ENCODE assay signal across 10 cellular contexts in the genomic region with DNA sequence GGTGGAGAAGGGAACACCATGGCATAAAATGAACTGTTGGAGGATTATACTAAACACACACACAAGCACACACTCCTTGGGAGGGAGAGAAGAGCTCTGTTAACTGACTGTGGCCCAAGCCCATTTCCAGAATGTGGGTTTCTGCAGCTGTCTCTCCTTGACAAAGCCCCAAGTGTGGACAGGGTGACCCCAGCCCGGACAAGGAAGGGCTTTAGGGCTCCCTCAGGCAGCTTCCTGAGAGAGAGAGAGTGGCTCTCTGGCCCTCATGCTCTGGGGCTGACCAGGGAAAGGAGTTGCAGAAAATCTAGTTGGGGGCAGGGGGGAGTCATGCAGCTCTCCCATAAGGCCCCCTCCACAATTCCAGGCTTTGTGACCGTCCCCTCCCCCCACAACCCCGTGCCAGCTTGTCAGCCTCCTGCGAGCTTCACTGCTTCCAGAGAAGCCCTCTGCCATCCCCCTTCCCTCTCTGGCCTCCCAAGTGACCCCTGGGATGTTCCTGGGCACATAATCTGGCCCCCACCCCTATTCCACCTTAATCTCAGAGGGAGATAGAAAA. TPM values are rescaled to one million over a fixed set of nuclear protein-coding genes. Genes with fewer than 3 reads are reported as not detected.
A peak's percentile ranks its signal among the peaks of the same experiment; 100 is the strongest.
DNase-seq lines count a peak whose midpoint lies in the region; ATAC-seq lines count a peak whose summit lies in the region.
"Had no signal": no experiment of that assay in that cellular context is flagged by ENCODE, and none has a peak within 500 bp of the region (broad histone marks: within the 10 kb centered on the region; RNA-seq: fewer than 3 reads in every experiment).

No MANE protein-coding gene starts in this region.

- H3K79me2 ChIP-seq in mesendoderm (ENCODE audit: control insufficient read depth, insufficient read depth, low read length), result no peaks in the 10 kb centered on the region

- H3K56ac ChIP-seq in mesendoderm (ENCODE audit: low read length), result peak overlapping the region; percentile 85

- H3K4me1 ChIP-seq in HUES6 (ENCODE audit: control insufficient read depth, insufficient read depth, low read length) (peaks cover 11% of the 10 kb centered on the region; the same call in 1 of the 2 replicates), duodenal mucosa (ENCODE audit: control insufficient read depth in 1 of 2, insufficient read depth in 2 of 2, low read length in 2 of 2) (no peaks in the 10 kb centered on the region), mesendoderm (ENCODE audit: control insufficient read depth, low read depth, low read length) (no peaks in the 10 kb centered on the region), stomach smooth muscle (ENCODE audit: control insufficient read depth, insufficient read depth, low read length) (peaks cover 8% of the 10 kb centered on the region)

- H3K4ac ChIP-seq in mesendoderm (ENCODE audit: low read depth, low read length), result no peak overlapping the region

- H3K27me3 ChIP-seq in HUES6 (ENCODE audit: control insufficient read depth, insufficient read depth, low read length), result no peaks in the 10 kb centered on the region
- H3K27me3 ChIP-seq in duodenal mucosa (ENCODE audit: control insufficient read depth in 1 of 2, insufficient read depth in 2 of 2, low read length in 2 of 2), result no peaks in the 10 kb centered on the region
- no peaks in the 10 kb centered on the region for H3K27me3 ChIP-seq in mesendoderm (ENCODE audit: insufficient read depth, low read length, poor library complexity)
- peaks cover 0 to 9% of the 10 kb centered on the region in 2 donors for H3K27me3 ChIP-seq in stomach smooth muscle (ENCODE audit: control insufficient read depth in 1 of 2, insufficient read depth in 2 of 2, low read length in 2 of 2)

- H2BK120ac ChIP-seq in mesendoderm (ENCODE audit: low read depth, low read length), result no peak overlapping the region

- H4K5ac ChIP-seq in mesendoderm (ENCODE audit: low read length), result no peak overlapping the region

- no peak overlapping the region for H4K8ac ChIP-seq in mesendoderm (ENCODE audit: low read depth, low read length)

- WGBS in mesendoderm (ENCODE audit: extremely low coverage, insufficient coverage, low lambda C conversion rate), result no CpG with 5 or more reads among the region's 4 CpGs

- H3K23ac ChIP-seq in mesendoderm (ENCODE audit: low read length), result no peak overlapping the region

- H3K79me1 ChIP-seq in mesendoderm (ENCODE audit: low read length), result no peaks in the 10 kb centered on the region

- H3K27ac ChIP-seq in HUES6 (ENCODE audit: low read depth, low read length) (peak overlapping the region; percentile 31; the same call in 1 of the 2 replicates), duodenal mucosa (ENCODE audit: low read depth, low read length) (peak overlapping the region; percentile 20), mesendoderm (ENCODE audit: low read depth, low read length) (no peak overlapping the region), stomach smooth muscle (ENCODE audit: low read length) (peak overlapping the region; percentile 31)
- H3K27ac ChIP-seq: SK-N-MC had no signal

- peak overlapping the region; percentile 25 for H3K18ac ChIP-seq in mesendoderm (ENCODE audit: low read length)

- no peak overlapping the region for H2BK15ac ChIP-seq in mesendoderm (replicated peaks; ENCODE audit: low read depth)

- DNase-seq in mesendoderm (peak; percentile 0), mesenteric fat pad (ENCODE audit: low spot score) (no peak), NCI-H1694 treated with DMSO at 0.1 percent for 48 hours (lab: John Stamatoyannopoulos, UW) (no peak), HK-2 (ENCODE audit: unreplicated experiment) (no peak)

- peak overlapping the region; percentile 64 for H3K4me3 ChIP-seq in HUES6 (ENCODE audit: low read depth, low read length)
- peak overlapping the region; percentile 72 to 74 for H3K4me3 ChIP-seq in duodenal mucosa (ENCODE audit: low read depth in 1 of 2, low read length in 2 of 2)
- H3K4me3 ChIP-seq in mesendoderm (ENCODE audit: low read length), result no peak overlapping the region
- H3K4me3 ChIP-seq in stomach smooth muscle (ENCODE audit: low read length in 2 of 2), result peak overlapping the region; percentile 76
- H3K4me3 ChIP-seq: GM12878, SK-N-MC had no signal

- no peak overlapping the region for H2BK5ac ChIP-seq in mesendoderm (ENCODE audit: low read length)

- H3K9me3 ChIP-seq in HUES6 (ENCODE audit: control insufficient read depth, insufficient read depth, low read depth, low read length) (peaks cover 32% of the 10 kb centered on the region), duodenal mucosa (ENCODE audit: control insufficient read depth in 1 of 2, low read length in 2 of 2) (no peaks in the 10 kb centered on the region), stomach smooth muscle (ENCODE audit: control insufficient read depth in 2 of 2, low read length in 2 of 2) (peaks cover 0 to 3% of the 10 kb centered on the region in 2 donors)

- H3K36me3 ChIP-seq in HUES6 (ENCODE audit: control insufficient read depth, insufficient read depth, low read length), result no peaks in the 10 kb centered on the region
- H3K36me3 ChIP-seq in duodenal mucosa (ENCODE audit: control insufficient read depth in 1 of 2, insufficient read depth in 2 of 2, low read length in 2 of 2), result no peaks in the 10 kb centered on the region
- no peaks in the 10 kb centered on the region for H3K36me3 ChIP-seq in mesendoderm (ENCODE audit: control insufficient read depth, insufficient read depth, low read length)
- no peaks in the 10 kb centered on the region for H3K36me3 ChIP-seq in stomach smooth muscle (ENCODE audit: control insufficient read depth in 2 of 2, insufficient read depth in 2 of 2, low read length in 2 of 2)

- H3K4me2 ChIP-seq in mesendoderm (ENCODE audit: low read length), result peak overlapping the region; percentile 27

- ATAC-seq in HG03108 (IDR thresholded peaks at IDR 0.05; ENCODE audit: unreplicated experiment), result no peak
- ATAC-seq: GM12878 had no signal

- peak overlapping the region; percentile 81 for H3K9ac ChIP-seq in HUES6 (ENCODE audit: low read length)
- H3K9ac ChIP-seq in duodenal mucosa (ENCODE audit: low read depth in 1 of 2, low read length in 2 of 2), result peak overlapping the region; percentile 66 to 74
- H3K9ac ChIP-seq in mesendoderm (ENCODE audit: low read length), result peak overlapping the region; percentile 69
- peak overlapping the region; percentile 58 to 60 for H3K9ac ChIP-seq in stomach smooth muscle (ENCODE audit: low read length in 2 of 2)

- no peak overlapping the region for H2AK5ac ChIP-seq in mesendoderm (ENCODE audit: low read length)

RNA-seq across cellular contexts. Expression of gene ARHGEF9, which starts 0.6 kb away (rescaled TPM):
- 22.7 TPM for polyA plus RNA-seq in mesendoderm (2013, experiment 1 of 2)
- polyA plus RNA-seq in mesendoderm (2013, experiment 2 of 2), result 23.4 TPM
- 14.8 TPM for total RNA-seq in mesenteric fat pad
